ENCODE assay signal across 25 cellular contexts in genomic region chr5:170442921-170443320, GRCh38. TPM values are rescaled to one million over a fixed set of nuclear protein-coding genes. Genes with fewer than 3 reads are reported as not detected.
"Had no signal": no experiment of that assay in that cellular context is flagged by ENCODE, and none has a peak within 500 bp of the region (broad histone marks: within the 10 kb centered on the region; RNA-seq: fewer than 3 reads in every experiment).

No MANE protein-coding gene starts in this region.

- H3K27me3 ChIP-seq: hepatocyte, pancreas, right lobe of liver, tibial nerve, upper lobe of left lung, vagina had no signal

- H3K4me3 ChIP-seq: hepatocyte, left ventricle myocardium inferior, mucosa of descending colon, pancreas, psoas muscle, right lobe of liver, smooth muscle cell, tibial nerve, upper lobe of left lung, vagina had no signal

- H3K36me3 Mint-ChIP-seq: natural killer cell treated with Interleukin-12 subunit alpha and Interleukin-12 subunit beta and Interleukin-15 and Interleukin-18, amount 100 ng/mL, for 72 hours; stimulated activated memory B cell treated with anti-CD40 and anti-IgM and Interleukin-4, amounts not matched to agents 10 μg/mL and 1 μg/mL and 100 μg/mL, for 72 hours had no signal

- H3K27ac Mint-ChIP-seq: memory B cell; natural killer cell treated with Interleukin-12 subunit alpha and Interleukin-12 subunit beta and Interleukin-15 and Interleukin-18, amount 100 ng/mL, for 72 hours; stimulated activated memory B cell treated with anti-CD40 and anti-IgM and Interleukin-4, amounts not matched to agents 10 μg/mL and 1 μg/mL and 100 μg/mL, for 72 hours; stimulated activated naive CD8-positive, alpha-beta T cell treated with anti-CD3 and anti-CD28 coated beads, Interleukin-15, amount 100 ng/mL, for 72 hours had no signal

- DNase-seq: left ventricle myocardium inferior; midbrain; mucosa of descending colon; naive thymus-derived CD4-positive, alpha-beta T cell; pancreas; psoas muscle; right lobe of liver; stimulated activated CD4-positive, alpha-beta T cell treated with anti-CD3 and anti-CD28 coated beads, Interleukin-1b, Interleukin-23, amount 100 ng/mL, for 48 hours; stimulated activated CD4-positive, alpha-beta T cell treated with anti-CD3 and anti-CD28 coated beads, Interleukin-2, amount 100 ng/mL, for 48 hours; stimulated activated CD4-positive, alpha-beta T cell treated with anti-CD3 and anti-CD28 coated beads, Interleukin-4, amount 100 ng/mL, for 4 hours; stimulated activated CD8-positive, alpha-beta memory T cell treated with anti-CD3 and anti-CD28 coated beads, Interleukin-4, amount 100 ng/mL, for 48 hours; stimulated activated naive CD4-positive, alpha-beta T cell treated with Interleukin-2 at 50 U/mL for 16 hours; stimulated activated naive CD8-positive, alpha-beta T cell treated with anti-CD3 and anti-CD28 coated beads, Interleukin-15, amount 100 ng/mL, for 72 hours; substantia nigra; upper lobe of left lung had no signal

- H3K27me3 Mint-ChIP-seq: stimulated activated naive CD8-positive, alpha-beta T cell treated with anti-CD3 and anti-CD28 coated beads, Interleukin-15, amount 100 ng/mL, for 72 hours had no signal

- H3K9me3 ChIP-seq: mucosa of descending colon, pancreas, psoas muscle, right lobe of liver, vagina had no signal

- H3K27ac ChIP-seq: hepatocyte, left ventricle myocardium inferior, pancreas, psoas muscle, right lobe of liver, tibial nerve, upper lobe of left lung, vagina had no signal

- H3K4me1 Mint-ChIP-seq: memory B cell; stimulated activated naive CD8-positive, alpha-beta T cell treated with anti-CD3 and anti-CD28 coated beads, Interleukin-15, amount 100 ng/mL, for 72 hours had no signal

- H3K36me3 ChIP-seq: left ventricle myocardium inferior, pancreas, right lobe of liver, tibial nerve, upper lobe of left lung, vagina had no signal

- H3K9me3 Mint-ChIP-seq: natural killer cell treated with Interleukin-12 subunit alpha and Interleukin-12 subunit beta and Interleukin-15 and Interleukin-18, amount 100 ng/mL, for 72 hours had no signal

- H3K4me3 Mint-ChIP-seq: memory B cell; naive thymus-derived CD4-positive, alpha-beta T cell; natural killer cell treated with Interleukin-12 subunit alpha and Interleukin-12 subunit beta and Interleukin-15 and Interleukin-18, amount 100 ng/mL, for 72 hours; stimulated activated memory B cell treated with anti-CD40 and anti-IgM and Interleukin-4, amounts not matched to agents 10 μg/mL and 1 μg/mL and 100 μg/mL, for 72 hours; stimulated activated naive CD8-positive, alpha-beta T cell treated with anti-CD3 and anti-CD28 coated beads, Interleukin-15, amount 100 ng/mL, for 72 hours had no signal

- ATAC-seq: mucosa of descending colon; naive thymus-derived CD4-positive, alpha-beta T cell; natural killer cell treated with Interleukin-12 subunit alpha and Interleukin-12 subunit beta and Interleukin-15 and Interleukin-18, amount 100 ng/mL, for 72 hours; pancreas; psoas muscle; right lobe of liver; stimulated activated memory B cell treated with anti-CD40 and anti-IgM and Interleukin-4, amounts not matched to agents 10 μg/mL and 1 μg/mL and 100 μg/mL, for 72 hours; stimulated activated naive CD8-positive, alpha-beta T cell treated with anti-CD3 and anti-CD28 coated beads, Interleukin-15, amount 100 ng/mL, for 72 hours had no signal

- H3K4me1 ChIP-seq: left ventricle myocardium inferior, pancreas, psoas muscle, right lobe of liver, tibial nerve, upper lobe of left lung, vagina had no signal

RNA-seq across cellular contexts. Expression of gene KCNMB1, which starts 53.8 kb away (rescaled TPM):
- total RNA-seq: lung microvascular endothelial cell; myocyte; natural killer cell treated with Interleukin-12 subunit alpha and Interleukin-12 subunit beta and Interleukin-15 and Interleukin-18, amount 100 ng/mL, for 72 hours had no signal
- polyA plus RNA-seq: naive thymus-derived CD4-positive, alpha-beta T cell; neural cell had no signal
